Comparison of ENCODE assay signal across 8 cellular contexts in the genomic region with DNA sequence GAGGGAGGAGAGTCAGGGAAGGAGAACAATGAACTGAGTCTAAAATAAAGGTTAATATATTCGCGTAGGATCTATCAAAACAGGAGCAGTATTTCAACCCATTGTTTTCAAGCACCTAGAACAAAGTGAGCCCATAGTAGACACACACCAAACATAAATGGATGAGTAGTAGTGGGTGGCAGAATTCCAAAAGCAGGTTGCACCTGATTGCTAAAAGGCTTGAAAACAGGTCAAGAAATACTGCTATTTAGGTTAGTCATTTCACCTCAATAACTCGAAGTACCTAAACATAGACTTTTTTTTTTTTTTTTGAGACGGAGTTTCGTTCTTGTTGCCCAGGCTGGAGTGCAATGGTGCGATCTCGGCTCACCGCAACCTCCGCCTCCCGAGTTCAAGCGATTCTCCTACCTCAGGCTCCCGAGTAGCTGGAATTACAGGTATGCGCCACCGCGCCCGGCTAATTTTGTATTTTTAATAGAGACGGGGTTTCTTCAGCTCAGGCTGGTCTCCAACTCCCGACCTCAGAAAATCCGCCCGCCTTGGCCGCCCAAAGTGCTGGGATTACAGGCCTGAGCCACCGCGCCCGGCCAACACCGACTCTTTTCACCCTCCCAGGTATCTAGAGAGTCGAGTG. TPM values are rescaled to one million over a fixed set of nuclear protein-coding genes. Genes with fewer than 3 reads are reported as not detected.
DNase-seq lines count a peak whose midpoint lies in the region; ATAC-seq, FAIRE-seq and TF ChIP-seq lines count a peak whose summit lies in the region.

No MANE protein-coding gene starts in this region.

- BruUV-seq in PC-3 (replicated peaks; lab: Mats Ljungman, UMichigan), result no TSS peak

- H3K4me3 Mint-ChIP-seq in progenitor cell of endocrine pancreas (ENCODE audit: low read depth), result peak overlapping the region; percentile 93

- H3K27ac ChIP-seq in PC-3 (ENCODE audit: low read length), result peak overlapping the region; percentile 53

- H3K9me3 ChIP-seq in PC-3 (ENCODE audit: low read length), result no peaks in the 10 kb centered on the region

- no peaks in the 10 kb centered on the region for H3K9me3 Mint-ChIP-seq in progenitor cell of endocrine pancreas (ENCODE audit: low read depth)

- TF ChIP-seq CTCF in PC-3 (conservative IDR thresholded peaks at IDR 0.05; ENCODE audit: low read depth, low read length) (no peak), progenitor cell of endocrine pancreas (IDR thresholded peaks at IDR 0.05; ENCODE audit: unreplicated experiment) (no peak)

- POLR2A ChIA-PET in PC-3 (lab: Charles Lee; ENCODE audit: unreplicated experiment), result interaction anchor here (0.6 to 0.7 kb wide), 4 partner anchors 17 to 68 kb away, joined by 4 to 22 read pairs (median 12); no protein-coding TSS in a partner anchor

- peaks cover 37% of the 10 kb centered on the region for H3K79me2 ChIP-seq in PC-3 (ENCODE audit: low read length)

- CTCF ChIA-PET in PC-3 (lab: Charles Lee), result interaction anchor here (0.7 kb wide), 1 partner anchor 57 kb away, joined by 4 read pairs; no protein-coding TSS in a partner anchor

- TF ChIP-seq POLR2A in H54 (IDR thresholded peaks at IDR 0.05; ENCODE audit: low read depth, low read length), result no peak

- DNase-seq in PC-3, result peak; percentile 63
- no peak for DNase-seq in progenitor cell of endocrine pancreas (ENCODE audit: low spot score, unreplicated experiment)
- no peak for DNase-seq in NCI-H1048 (lab: John Stamatoyannopoulos, UW)
- no peak for DNase-seq in NCI-H526 treated with DMSO at 0.1 percent for 48 hours (lab: John Stamatoyannopoulos, UW)
- no peak for DNase-seq in H54 (ENCODE audit: insufficient read length, low spot score)
- no peak for DNase-seq in activated CD4-positive, alpha-beta T cell treated with anti-CD3 and anti-CD28 coated beads for 4 hours

- intact Hi-C loops in PC-3 (cut with micrococcal nuclease), result loop anchor here (1.0 to 5.0 kb wide), 6 partner anchors 57 to 509 kb away; partner anchors contain the start of gene ANO10

- H3K9ac ChIP-seq in PC-3 (ENCODE audit: low read length), result peak overlapping the region; percentile 83

- no peak for FAIRE-seq in H54 (lab: Jason Lieb, UNC)

- H3F3A ChIP-seq in PC-3 (ENCODE audit: low read length, unreplicated experiment), result no peaks in the 10 kb centered on the region

- no peaks in the 10 kb centered on the region for H3K27me3 Mint-ChIP-seq in progenitor cell of endocrine pancreas

- peaks cover 14% of the 10 kb centered on the region; the same call in 1 of the 2 replicates for H4K20me1 ChIP-seq in PC-3 (ENCODE audit: low read length)

- ATAC-seq in GM19438 (IDR thresholded peaks at IDR 0.05; ENCODE audit: low read depth, unreplicated experiment), result peak; percentile 22
- ATAC-seq in PC-3, result peak; percentile 33
- ATAC-seq in esophagus mucosa, result peak; percentile 5

- peak overlapping the region; percentile 93 for H2AFZ ChIP-seq in PC-3 (ENCODE audit: low read length)

- H3K27ac Mint-ChIP-seq in progenitor cell of endocrine pancreas, result peak overlapping the region; percentile 98

- no peaks in the 10 kb centered on the region for H3K36me3 ChIP-seq in PC-3 (ENCODE audit: low read depth, low read length)

- H3K36me3 Mint-ChIP-seq in progenitor cell of endocrine pancreas (ENCODE audit: insufficient read depth), result peaks cover 6% of the 10 kb centered on the region

- H3K4me3 ChIP-seq in PC-3 (ENCODE audit: low read length), result peak overlapping the region; percentile 86

- no peaks in the 10 kb centered on the region for H3K27me3 ChIP-seq in PC-3 (ENCODE audit: low read length)

- H3K4me2 ChIP-seq in PC-3 (ENCODE audit: low read length), result peak overlapping the region; percentile 97

- no peaks in the 10 kb centered on the region for H3K9me2 ChIP-seq in PC-3 (replicated peaks; ENCODE audit: low read length)

- H3K4me1 ChIP-seq in PC-3 (ENCODE audit: insufficient read depth, low read length), result peaks cover 39% of the 10 kb centered on the region

- H3K4me1 Mint-ChIP-seq in progenitor cell of endocrine pancreas (ENCODE audit: low read depth), result peaks cover 31% of the 10 kb centered on the region

RNA-seq across cellular contexts. Expression of gene ABHD5, which starts 0.9 kb away (rescaled TPM):
- total RNA-seq in PC-3 (2014; rRNA removed) (27.1 and 29.5 TPM in 2 replicates), esophagus mucosa (36.1 TPM), progenitor cell of endocrine pancreas (12.3 and 14.8 TPM in 2 replicates)
